In genomic region chr3:138912237-138912636, GRCh38 we compare ENCODE assay signal across 18 cellular contexts. TPM values are rescaled to one million over a fixed set of nuclear protein-coding genes. Genes with fewer than 3 reads are reported as not detected.
DNase-seq lines count a peak whose midpoint lies in the region; ATAC-seq and TF ChIP-seq lines count a peak whose summit lies in the region.
"Had no signal": no experiment of that assay in that cellular context is flagged by ENCODE, and none has a peak within 500 bp of the region (broad histone marks: within the 10 kb centered on the region; RNA-seq: fewer than 3 reads in every experiment).

No MANE protein-coding gene starts in this region.

- BruUV-seq in Panc1 (replicated peaks; lab: Mats Ljungman, UMichigan) (no TSS peak), mammary epithelial cell (replicated peaks; lab: Mats Ljungman, UMichigan) (no TSS peak)

- H3K79me2 ChIP-seq in mammary epithelial cell (ENCODE audit: insufficient read depth, low read length): no peaks in the 10 kb centered on the region
- no peaks in the 10 kb centered on the region for H3K79me2 ChIP-seq in osteoblast (ENCODE audit: insufficient read depth, low read length)

- H3K27me3 ChIP-seq in Panc1 (ENCODE audit: control insufficient read depth, insufficient read depth, low read length): no peaks in the 10 kb centered on the region
- H3K27me3 ChIP-seq in mammary epithelial cell (ENCODE audit: insufficient read depth, low read length): no peaks in the 10 kb centered on the region
- H3K27me3 ChIP-seq in osteoblast (ENCODE audit: insufficient read depth, low read length): no peaks in the 10 kb centered on the region
- H3K27me3 ChIP-seq: BE2C had no signal

- peaks cover 5% of the 10 kb centered on the region for H3K4me1 Mint-ChIP-seq in activated CD4-positive, alpha-beta memory T cell treated with anti-CD3 and anti-CD28 coated beads for 36 hours (ENCODE audit: low read depth)

- WGBS in mammary epithelial cell (ENCODE audit: low coverage, missing lambda C conversion rate): 27% methylated on average over 4 of the region's 4 CpGs

- H3K4me2 ChIP-seq in mammary epithelial cell (ENCODE audit: insufficient read depth, low read depth, low read length) (no peak overlapping the region), osteoblast (ENCODE audit: insufficient read depth, low read length) (no peak overlapping the region)

- no peak overlapping the region for H3K4me3 ChIP-seq in Panc1 (ENCODE audit: low read depth in 2 of 2, low read length in 2 of 2)
- no peak overlapping the region for H3K4me3 ChIP-seq in mammary epithelial cell (replicated peaks in 1 of 3; ENCODE audit: insufficient read depth in 1 of 3, low read depth in 2 of 3, low read length in 3 of 3)
- no peak overlapping the region for H3K4me3 ChIP-seq in osteoblast (ENCODE audit: insufficient read depth, low read length)

- H3K4me1 ChIP-seq in Panc1 (ENCODE audit: control insufficient read depth, insufficient read depth, low read length): peaks cover 25% of the 10 kb centered on the region
- peaks cover 15% of the 10 kb centered on the region for H3K4me1 ChIP-seq in mammary epithelial cell (ENCODE audit: insufficient read depth, low read length)
- H3K4me1 ChIP-seq in osteoblast (ENCODE audit: insufficient read depth, low read length): peaks cover 5% of the 10 kb centered on the region
- H3K4me1 ChIP-seq: BE2C had no signal

- H2AFZ ChIP-seq in mammary epithelial cell (ENCODE audit: low read depth, low read length) (peak overlapping the region; percentile 55), osteoblast (ENCODE audit: low read length) (no peak overlapping the region)

- H3K27ac Mint-ChIP-seq in activated CD4-positive, alpha-beta memory T cell treated with anti-CD3 and anti-CD28 coated beads for 36 hours: no peak overlapping the region
- H3K27ac Mint-ChIP-seq: CD4-positive, CD25-positive, alpha-beta regulatory T cell had no signal

- H3K9me3 ChIP-seq in Panc1 (ENCODE audit: control insufficient read depth, insufficient read depth, low read depth, low read length) (no peaks in the 10 kb centered on the region), mammary epithelial cell (replicated peaks; ENCODE audit: insufficient read depth, low read length) (no peaks in the 10 kb centered on the region), osteoblast (ENCODE audit: low read depth, low read length) (no peaks in the 10 kb centered on the region)
- H3K9me3 ChIP-seq: BE2C had no signal

- no peaks in the 10 kb centered on the region for H3K9me3 Mint-ChIP-seq in activated CD4-positive, alpha-beta memory T cell treated with anti-CD3 and anti-CD28 coated beads for 36 hours

- in situ Hi-C loops in Panc1 (cut with HindIII; ENCODE audit: low pct_unique_long_range_greater_than_20kb, low sequenced_read_pairs): no loop called here
- in situ Hi-C loops in mammary epithelial cell (cut with MboI; ENCODE audit: low sequenced_read_pairs in 2 of 2): loop anchor here in 1 of 2 donors (25.0 kb wide), 2 partner anchors 500 to 725 kb away; partner anchors contain the start of gene ARMC8

- H4K20me1 ChIP-seq in mammary epithelial cell (ENCODE audit: insufficient read depth, low read length) (no peaks in the 10 kb centered on the region), osteoblast (ENCODE audit: insufficient read depth, low read length) (no peaks in the 10 kb centered on the region)

- H3K27ac ChIP-seq in Panc1 (ENCODE audit: low read length) (peak overlapping the region; percentile 35; the same call in 1 of the 2 replicates), mammary epithelial cell (ENCODE audit: insufficient read depth, low read depth, low read length) (no peak overlapping the region), osteoblast (ENCODE audit: low read depth, low read length) (no peak overlapping the region)

- no peaks in the 10 kb centered on the region for H3K36me3 Mint-ChIP-seq in activated CD4-positive, alpha-beta memory T cell treated with anti-CD3 and anti-CD28 coated beads for 36 hours
- H3K36me3 Mint-ChIP-seq: CD4-positive, CD25-positive, alpha-beta regulatory T cell had no signal

- no peak overlapping the region for H3K4me3 Mint-ChIP-seq in activated CD4-positive, alpha-beta memory T cell treated with anti-CD3 and anti-CD28 coated beads for 36 hours
- H3K4me3 Mint-ChIP-seq: CD4-positive, CD25-positive, alpha-beta regulatory T cell had no signal

- no peaks in the 10 kb centered on the region for H3K36me3 ChIP-seq in Panc1 (ENCODE audit: control insufficient read depth, insufficient read depth, low read length)
- H3K36me3 ChIP-seq in mammary epithelial cell (ENCODE audit: insufficient read depth, low read length): no peaks in the 10 kb centered on the region
- no peaks in the 10 kb centered on the region for H3K36me3 ChIP-seq in osteoblast (ENCODE audit: insufficient read depth, low read length)
- H3K36me3 ChIP-seq: BE2C had no signal

- dilution Hi-C loops in mammary epithelial cell (cut with HindIII; ENCODE audit: low sequenced_read_pairs): loop anchor here (10.0 kb wide), 1 partner anchor 107 kb away; no protein-coding TSS in a partner anchor

- CTCF ChIA-PET in Panc1 (lab: Charles Lee) (interaction anchor here (0.6 to 1.0 kb wide), 2 partner anchors 9 to 213 kb away, joined by 4 to 5 read pairs; no protein-coding TSS in a partner anchor), mammary epithelial cell (lab: Charles Lee; ENCODE audit: low non-redundant PET) (no interaction called here)
- CTCF ChIA-PET in activated CD4-positive, alpha-beta memory T cell treated with anti-CD3 and anti-CD28 coated beads for 36 hours (lab: Charles Lee): interaction anchor here (0.9 to 10.5 kb wide), 6 partner anchors 14 to 320 kb away, joined by 3 to 232 read pairs (median 7); partner anchors contain the start of gene CEP70

- peak; percentile 20 for DNase-seq in ELF-1 (ENCODE audit: low read depth, low spot score)
- no peak for DNase-seq in Panc1 (ENCODE audit: low read depth, low spot score)
- no peak for DNase-seq in mammary epithelial cell
- DNase-seq in osteoblast (ENCODE audit: insufficient read length, low spot score, missing footprints): peak; percentile 44
- DNase-seq in SK-N-DZ (ENCODE audit: low spot score): no peak
- no peak for DNase-seq in activated CD4-positive, alpha-beta memory T cell treated with anti-CD3 and anti-CD28 coated beads for 36 hours
- DNase-seq in MV-4-11 (lab: John Stamatoyannopoulos, UW): no peak
- DNase-seq: BE2C; CD4-positive, CD25-positive, alpha-beta regulatory T cell; DMS153; Kasumi-1; MM.1S; NCI-H1092 treated with DMSO at 0.1 percent for 48 hours; NCI-H2081; NCI-H2171 treated with DMSO at 0.1 percent for 48 hours; NCI-H446 treated with DMSO at 0.1 percent for 48 hours had no signal

- POLR2A ChIA-PET in Panc1 (lab: Charles Lee): no interaction called here
- POLR2A ChIA-PET in activated CD4-positive, alpha-beta memory T cell treated with anti-CD3 and anti-CD28 coated beads for 36 hours (lab: Charles Lee): no interaction called here

- TF ChIP-seq CTCF in Panc1 (IDR thresholded peaks at IDR 0.05) (no peak), mammary epithelial cell (conservative IDR thresholded peaks at IDR 0.05 in 1 of 2, IDR thresholded peaks at IDR 0.05 in 1 of 2; ENCODE audit: extremely low read depth in 1 of 2, insufficient read depth in 1 of 2, low read depth in 1 of 2, low read length in 2 of 2) (no peak), osteoblast (IDR thresholded peaks at IDR 0.05; ENCODE audit: extremely low read depth, low read depth, low read length) (no peak)

- no peak for ATAC-seq in Panc1
- ATAC-seq in HG03342 (IDR thresholded peaks at IDR 0.05; ENCODE audit: unreplicated experiment): no peak

- H3K9ac ChIP-seq in mammary epithelial cell (ENCODE audit: insufficient read depth, low read length): no peak overlapping the region

- intact Hi-C loops in Panc1 (cut with micrococcal nuclease; ENCODE audit: unreplicated experiment) (no loop called here), mammary epithelial cell (cut with micrococcal nuclease) (no loop called here)
- intact Hi-C loops in activated CD4-positive, alpha-beta memory T cell treated with anti-CD3 and anti-CD28 coated beads for 36 hours (cut with micrococcal nuclease): no loop called here

- H3K27me3 Mint-ChIP-seq in activated CD4-positive, alpha-beta memory T cell treated with anti-CD3 and anti-CD28 coated beads for 36 hours: no peaks in the 10 kb centered on the region

RNA-seq across cellular contexts. Expression of gene FOXL2, which starts 34.7 kb away (rescaled TPM):
- total RNA-seq in Panc1 (2021; ENCODE audit: unreplicated experiment) (12.7 TPM), mammary epithelial cell (1 to 10 TPM in 1 of 2 donors, under 1 TPM in 1; 0.64 to 1.5 TPM), osteoblast (under 0.01 and 0.36 TPM in 2 replicates)
- 12.0 TPM for polyA plus RNA-seq in Panc1 (2012; ENCODE audit: insufficient read length)
- 0.48 TPM for polyA plus RNA-seq in mammary epithelial cell
- not detected for polyA minus RNA-seq in mammary epithelial cell
- not detected in 2 replicates for polyA plus RNA-seq in SK-N-DZ (2014; cell fraction: cytosol; rRNA removed)
- not detected in 2 replicates for polyA plus RNA-seq in SK-N-DZ (2014; cell fraction: nucleus; rRNA removed)
- not detected for total RNA-seq in activated CD4-positive, alpha-beta memory T cell treated with anti-CD3 and anti-CD28 coated beads for 36 hours
- total RNA-seq: CD4-positive, CD25-positive, alpha-beta regulatory T cell; HT-29 had no signal
- polyA plus RNA-seq: CD4-positive, CD25-positive, alpha-beta regulatory T cell had no signal

RNA-seq across cellular contexts. Expression of gene FOXL2NB, which starts 34.8 kb away (rescaled TPM):
- 11.4 TPM for total RNA-seq in Panc1 (2021; ENCODE audit: unreplicated experiment)
- polyA plus RNA-seq in Panc1 (2012; ENCODE audit: insufficient read length): 5.2 TPM
- total RNA-seq in mammary epithelial cell: under 1 TPM; 0.42 to 0.50 TPM
- 0.09 TPM for polyA plus RNA-seq in mammary epithelial cell
- polyA minus RNA-seq in mammary epithelial cell: not detected
- 0.36 TPM in 1 of 2 replicates, not detected in the other for total RNA-seq in osteoblast
- polyA plus RNA-seq in SK-N-DZ (2014; cell fraction: cytosol; rRNA removed): not detected in 2 replicates
- not detected in 2 replicates for polyA plus RNA-seq in SK-N-DZ (2014; cell fraction: nucleus; rRNA removed)
- total RNA-seq in activated CD4-positive, alpha-beta memory T cell treated with anti-CD3 and anti-CD28 coated beads for 36 hours: not detected
- total RNA-seq: CD4-positive, CD25-positive, alpha-beta regulatory T cell; HT-29 had no signal
- polyA plus RNA-seq: CD4-positive, CD25-positive, alpha-beta regulatory T cell had no signal

Comparison
In these comparisons a context has a peak if more than half of its experiments do, and no peak if none do; other contexts are left out.
1. DNase-seq: peak in ELF-1 (single experiment) and osteoblast (single experiment); none in Panc1 (single experiment), mammary epithelial cell (single experiment), SK-N-DZ (single experiment), activated CD4-positive, alpha-beta memory T cell treated with anti-CD3 and anti-CD28 coated beads for 36 hours (single experiment) and MV-4-11 (single experiment).